22 cellular contexts compared by ENCODE assay signal in genomic region chrX:109934935-109935334, GRCh38.
DNase-seq lines count a peak whose midpoint lies in the region; ATAC-seq, FAIRE-seq and TF ChIP-seq lines count a peak whose summit lies in the region.
"Had no signal": no experiment of that assay in that cellular context is flagged by ENCODE, and none has a peak within 500 bp of the region (broad histone marks: within the 10 kb centered on the region; RNA-seq: fewer than 3 reads in every experiment).

No MANE protein-coding gene starts in this region.

- no peak for TF ChIP-seq RAD21 in liver (IDR thresholded peaks at IDR 0.05)
- TF ChIP-seq RAD21 in HepG2 (CRISPR knock-in tag; IDR thresholded peaks at IDR 0.05) = no peak

- no peak overlapping the region for H2BK15ac ChIP-seq in mesendoderm (replicated peaks; ENCODE audit: low read depth)

- CTCF ChIA-PET in HepG2 (lab: Yijun Ruan, JAX; ENCODE audit: low intra/inter-chr PET ratio, low total read pairs) = no interaction called here

- H3K18ac ChIP-seq in mesendoderm (ENCODE audit: low read length) = no peak overlapping the region

- H3K27ac ChIP-seq in liver (ENCODE audit: low read depth in 1 of 2, low read length in 2 of 2) (no peak overlapping the region), HepG2 (ENCODE audit: extremely low read length, insufficient read depth, low read length) (no peak overlapping the region), osteoblast (ENCODE audit: low read depth, low read length) (peak overlapping the region; percentile 65), mesendoderm (ENCODE audit: low read depth, low read length) (no peak overlapping the region)
- H3K27ac ChIP-seq in effector memory CD4-positive, alpha-beta T cell (ENCODE audit: insufficient read depth, low read length, poor library complexity, severe bottlenecking) = no peak overlapping the region
- H3K27ac ChIP-seq: esophagus muscularis mucosa, right lobe of liver, RWPE1 had no signal

- H3K27me3 ChIP-seq in liver (ENCODE audit: control insufficient read depth in 4 of 4, insufficient read depth in 4 of 4, low read length in 3 of 4) = peaks cover 0 to 17% (median 3%) of the 10 kb centered on the region in 4 donors
- no peaks in the 10 kb centered on the region for H3K27me3 ChIP-seq in HepG2 (ENCODE audit: control insufficient read depth in 1 of 2, insufficient read depth in 2 of 2, low read length in 2 of 2)
- peaks cover 12% of the 10 kb centered on the region for H3K27me3 ChIP-seq in osteoblast (ENCODE audit: insufficient read depth, low read length)
- H3K27me3 ChIP-seq in mesendoderm (ENCODE audit: insufficient read depth, low read length, poor library complexity) = no peaks in the 10 kb centered on the region
- H3K27me3 ChIP-seq in effector memory CD4-positive, alpha-beta T cell (replicated peaks; ENCODE audit: control insufficient read depth, insufficient read depth, low read length, poor library complexity, severe bottlenecking) = no peaks in the 10 kb centered on the region
- H3K27me3 ChIP-seq: esophagus muscularis mucosa had no signal

- H3K4me1 ChIP-seq in liver (ENCODE audit: control insufficient read depth in 4 of 4, insufficient read depth in 4 of 4, low read length in 3 of 4) (peaks cover 0 to 4% (median 0%) of the 10 kb centered on the region in 4 donors), HepG2 (ENCODE audit: insufficient read depth, low read length) (no peaks in the 10 kb centered on the region), osteoblast (ENCODE audit: insufficient read depth, low read length) (peaks cover 23% of the 10 kb centered on the region), mesendoderm (ENCODE audit: control insufficient read depth, low read depth, low read length) (no peaks in the 10 kb centered on the region)
- H3K4me1 ChIP-seq in effector memory CD4-positive, alpha-beta T cell (ENCODE audit: control insufficient read depth, insufficient read depth, low read length, poor library complexity, severe bottlenecking) = no peaks in the 10 kb centered on the region
- H3K4me1 ChIP-seq: esophagus muscularis mucosa, right lobe of liver had no signal

- DNase-seq in HepG2 (ENCODE audit: low spot score) (no peak), choroid plexus epithelial cell (ENCODE audit: low read depth) (peak; percentile 75), osteoblast (ENCODE audit: insufficient read length, low spot score, missing footprints) (no peak), mesendoderm (no peak), NCI-H1417 treated with DMSO at 0.1 percent for 48 hours (lab: John Stamatoyannopoulos, UW) (no peak)
- no peak for DNase-seq in effector memory CD4-positive, alpha-beta T cell
- DNase-seq: activated CD4-positive, alpha-beta T cell treated with anti-CD3 and anti-CD28 coated beads, Interleukin-2, amount 10 ng/mL, durations not matched to agents 24 days and 14 days; aorta; CD4-positive, alpha-beta T cell; cerebellar nuclear complex; immature natural killer cell; NCI-H774; right lobe of liver; T-cell had no signal

- H3K23ac ChIP-seq in mesendoderm (ENCODE audit: low read length) = no peak overlapping the region

- no peak overlapping the region for H4K8ac ChIP-seq in mesendoderm (ENCODE audit: low read depth, low read length)

- BruUV-seq in HepG2 (replicated peaks; lab: Mats Ljungman, UMichigan) = no TSS peak

- POLR2A ChIA-PET in HepG2 (lab: Yijun Ruan, JAX) = no interaction called here

- intact Hi-C loops in HepG2 (cut with micrococcal nuclease; ENCODE audit: unreplicated experiment) = no loop called here

- H3K79me2 ChIP-seq in HepG2 (ENCODE audit: insufficient read depth, low read length) = no peaks in the 10 kb centered on the region
- H3K79me2 ChIP-seq in osteoblast (ENCODE audit: insufficient read depth, low read length) = no peaks in the 10 kb centered on the region
- no peaks in the 10 kb centered on the region for H3K79me2 ChIP-seq in mesendoderm (ENCODE audit: control insufficient read depth, insufficient read depth, low read length)

- H3K9ac ChIP-seq in liver (ENCODE audit: low read depth in 1 of 2, low read length in 2 of 2) = no peak overlapping the region
- no peak overlapping the region for H3K9ac ChIP-seq in HepG2 (ENCODE audit: insufficient read depth, low read depth, low read length)
- H3K9ac ChIP-seq in mesendoderm (ENCODE audit: low read length) = no peak overlapping the region

- TF ChIP-seq EP300 in HepG2 (IDR thresholded peaks at IDR 0.05; ENCODE audit: low read depth in 2 of 2, low read length in 2 of 2) (no peak), HepG2 (CRISPR knock-in tag; IDR thresholded peaks at IDR 0.05; ENCODE audit: borderline replicate concordance) (no peak)

- no peak overlapping the region for H3K4ac ChIP-seq in mesendoderm (ENCODE audit: low read depth, low read length)

- in situ Hi-C loops in HepG2 (cut with HindIII; ENCODE audit: extremely low pct_ligation_motif_present, low pct_unique_long_range_greater_than_20kb) = no loop called here

- H4K20me1 ChIP-seq in HepG2 (ENCODE audit: insufficient read depth, low read length) (no peaks in the 10 kb centered on the region), osteoblast (ENCODE audit: insufficient read depth, low read length) (no peaks in the 10 kb centered on the region)

- H3K4me3 ChIP-seq in liver (ENCODE audit: low read depth in 1 of 3, low read length in 3 of 3) = no peak overlapping the region
- H3K4me3 ChIP-seq in HepG2 (replicated peaks in 1 of 3; ENCODE audit: insufficient read depth in 1 of 3, low read depth in 2 of 3, low read length in 3 of 3) = no peak overlapping the region
- H3K4me3 ChIP-seq in choroid plexus epithelial cell (ENCODE audit: low read depth, low read length) = no peak overlapping the region
- no peak overlapping the region for H3K4me3 ChIP-seq in osteoblast (ENCODE audit: insufficient read depth, low read length)
- H3K4me3 ChIP-seq in mesendoderm (ENCODE audit: low read length) = no peak overlapping the region
- no peak overlapping the region for H3K4me3 ChIP-seq in effector memory CD4-positive, alpha-beta T cell (ENCODE audit: insufficient read depth, low read depth, low read length, poor library complexity, severe bottlenecking)
- H3K4me3 ChIP-seq: esophagus muscularis mucosa, GM23338, right lobe of liver had no signal

- no peak for TF ChIP-seq POLR2A in HepG2 (IDR thresholded peaks at IDR 0.05; ENCODE audit: insufficient read depth in 1 of 2, low read depth in 2 of 2, low read length in 2 of 2)

- no peak overlapping the region for H2AFZ ChIP-seq in HepG2 (ENCODE audit: low read length)
- no peak overlapping the region for H2AFZ ChIP-seq in osteoblast (ENCODE audit: low read length)
- H2AFZ ChIP-seq: GM23338 had no signal

- H2BK120ac ChIP-seq in mesendoderm (ENCODE audit: low read depth, low read length) = no peak overlapping the region

- H3K4me2 ChIP-seq in HepG2 (ENCODE audit: low read depth, low read length) = no peak overlapping the region
- peak overlapping the region; percentile 50 for H3K4me2 ChIP-seq in osteoblast (ENCODE audit: insufficient read depth, low read length)
- no peak overlapping the region for H3K4me2 ChIP-seq in mesendoderm (ENCODE audit: low read length)
- H3K4me2 ChIP-seq: GM23338 had no signal

- TF ChIP-seq CTCF in liver (IDR thresholded peaks at IDR 0.05; ENCODE audit: low read depth, low read length, missing input control) (no peak), HepG2 (CRISPR knock-in tag; IDR thresholded peaks at IDR 0.05) (no peak), choroid plexus epithelial cell (conservative IDR thresholded peaks at IDR 0.05; ENCODE audit: low read depth, low read length) (no peak), osteoblast (IDR thresholded peaks at IDR 0.05; ENCODE audit: extremely low read depth, low read depth, low read length) (no peak)

- no peaks in the 10 kb centered on the region for H3K36me3 ChIP-seq in liver (ENCODE audit: control insufficient read depth in 4 of 4, insufficient read depth in 3 of 4, low read depth in 1 of 4, low read length in 3 of 4)
- H3K36me3 ChIP-seq in HepG2 (replicated peaks in 1 of 2; ENCODE audit: control insufficient read depth in 1 of 2, insufficient read depth in 2 of 2, low read length in 2 of 2) = no peaks in the 10 kb centered on the region
- H3K36me3 ChIP-seq in osteoblast (ENCODE audit: insufficient read depth, low read length) = no peaks in the 10 kb centered on the region
- H3K36me3 ChIP-seq in mesendoderm (ENCODE audit: control insufficient read depth, insufficient read depth, low read length) = no peaks in the 10 kb centered on the region
- no peaks in the 10 kb centered on the region for H3K36me3 ChIP-seq in effector memory CD4-positive, alpha-beta T cell (ENCODE audit: control insufficient read depth, insufficient read depth, low read length)
- H3K36me3 ChIP-seq: esophagus muscularis mucosa, right lobe of liver had no signal

- no peak for ATAC-seq in HepG2
- ATAC-seq: activated naive CD4-positive, alpha-beta T cell treated with anti-CD3 and anti-CD28 coated beads, Interleukin-2, amount 50 U/mL, for 72 hours; GM23338; left lobe of liver; stimulated activated effector memory CD8-positive, alpha-beta T cell treated with anti-CD3 and anti-CD28 coated beads, Interleukin-12 subunit alpha, Interleukin-12 subunit beta, amount 100 ng/mL, for 72 hours; T-cell had no signal

- H2AK5ac ChIP-seq in mesendoderm (ENCODE audit: low read length) = no peak overlapping the region

- no peak overlapping the region for H3K56ac ChIP-seq in mesendoderm (ENCODE audit: low read length)

- 60% methylated on average over 5 of the region's 5 CpGs for WGBS in liver
- 0% methylated on average over 3 of the region's 5 CpGs for WGBS in HepG2 (ENCODE audit: low lambda C conversion rate)
- WGBS in mesendoderm (ENCODE audit: extremely low coverage, insufficient coverage, low lambda C conversion rate) = no CpG with 5 or more reads among the region's 5 CpGs

- H2BK5ac ChIP-seq in mesendoderm (ENCODE audit: low read length) = no peak overlapping the region

- no peaks in the 10 kb centered on the region for H3K79me1 ChIP-seq in mesendoderm (ENCODE audit: low read length)

- H3K9me3 ChIP-seq in liver (ENCODE audit: control insufficient read depth in 4 of 4, low read length in 3 of 4) (peaks cover 0 to 2% (median 0%) of the 10 kb centered on the region in 4 donors), HepG2 (ENCODE audit: low read length) (no peaks in the 10 kb centered on the region), osteoblast (ENCODE audit: low read depth, low read length) (no peaks in the 10 kb centered on the region)
- no peaks in the 10 kb centered on the region for H3K9me3 ChIP-seq in effector memory CD4-positive, alpha-beta T cell (ENCODE audit: control insufficient read depth, low read length)
- H3K9me3 ChIP-seq: esophagus muscularis mucosa, right lobe of liver had no signal

- FAIRE-seq in HepG2 (lab: Jason Lieb, UNC) = no peak
- FAIRE-seq: endometrium had no signal

- no peak overlapping the region for H4K5ac ChIP-seq in mesendoderm (ENCODE audit: low read length)

TF ChIP-seq in liver, 16 proteins besides CTCF, POLR2A, EP300 and RAD21:
- TF ChIP-seq HNF4G (IDR thresholded peaks at IDR 0.05) (no peak), FOXA2 (IDR thresholded peaks at IDR 0.05) (peak; percentile 29), TAF1 (conservative IDR thresholded peaks at IDR 0.05) (no peak), JUND (IDR thresholded peaks at IDR 0.05) (no peak)
TF ChIP-seq in liver: peak in this region for 1.
